Comparison of ENCODE assay signal across 13 cellular contexts in the genomic region with DNA sequence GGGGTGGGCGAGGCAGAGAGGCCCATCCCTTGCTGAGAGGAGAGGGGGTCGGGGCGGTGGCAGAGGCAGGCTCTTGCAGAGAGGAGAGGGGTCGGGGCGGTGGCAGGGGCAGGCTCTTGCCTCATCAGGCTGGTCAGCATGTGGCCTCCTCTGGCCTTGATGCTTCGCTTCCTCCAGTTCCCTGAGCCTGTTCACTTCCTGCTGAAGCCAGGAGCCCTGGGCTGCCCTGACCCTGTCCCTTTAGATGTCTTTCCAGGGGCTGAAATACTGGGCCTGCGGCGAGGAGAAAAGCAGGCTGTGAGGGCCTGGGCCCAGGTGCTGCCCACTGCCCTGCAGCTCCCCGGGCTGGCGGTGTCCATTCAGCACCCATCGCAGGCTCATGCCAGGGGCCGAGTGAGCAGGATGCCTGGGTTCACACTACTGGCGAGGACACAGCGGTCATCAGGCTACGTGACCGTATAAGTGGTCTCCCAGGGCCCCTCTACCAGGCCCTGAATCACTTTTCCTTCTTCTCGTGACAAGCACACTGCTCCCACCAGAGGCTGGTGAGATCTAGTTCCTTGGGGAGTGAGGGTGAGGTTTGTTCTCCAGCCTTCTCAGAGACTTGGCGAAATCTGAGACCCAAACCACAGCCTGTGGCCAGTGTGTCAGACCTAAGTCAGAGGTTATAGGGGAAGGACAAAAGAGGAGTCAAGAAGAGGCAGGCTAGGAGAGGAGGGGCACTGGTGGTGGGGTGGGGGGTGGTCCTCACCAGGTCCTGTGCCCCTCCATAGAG. TPM values are rescaled to one million over a fixed set of nuclear protein-coding genes. Genes with fewer than 3 reads are reported as not detected.
DNase-seq lines count a peak whose midpoint lies in the region; ATAC-seq, FAIRE-seq and TF ChIP-seq lines count a peak whose summit lies in the region.
"Had no signal": no experiment of that assay in that cellular context is flagged by ENCODE, and none has a peak within 500 bp of the region (broad histone marks: within the 10 kb centered on the region; RNA-seq: fewer than 3 reads in every experiment).

No MANE protein-coding gene starts in this region.

- H2AFZ ChIP-seq in mesenchymal stem cell (ENCODE audit: low read depth, low read length): no peak overlapping the region

- no peak for TF ChIP-seq EP300 in A549 (IDR thresholded peaks at IDR 0.05)

- H3K9ac ChIP-seq in mesenchymal stem cell (ENCODE audit: low read length): no peak overlapping the region

- TF ChIP-seq RAD21 in A549 (conservative IDR thresholded peaks at IDR 0.05 in 1 of 2, IDR thresholded peaks at IDR 0.05 in 1 of 2): no peak

- no peak for TF ChIP-seq POLR2A in A549 (IDR thresholded peaks at IDR 0.05; ENCODE audit: low read length)

- H3K4me3 ChIP-seq in A549: no peak overlapping the region
- H3K4me3 ChIP-seq in astrocyte of the spinal cord (ENCODE audit: low read depth, low read length): no peak overlapping the region
- H3K4me3 ChIP-seq in mesenchymal stem cell (ENCODE audit: insufficient read depth in 1 of 2, low read depth in 1 of 2, low read length in 2 of 2): no peak overlapping the region
- no peak overlapping the region for H3K4me3 ChIP-seq in ascending aorta
- H3K4me3 ChIP-seq in aorta (ENCODE audit: low read length in 2 of 2): no peak overlapping the region
- H3K4me3 ChIP-seq: gastrocnemius medialis, HAP-1, left ventricle myocardium inferior had no signal

- CTCF ChIA-PET in A549 (lab: Yijun Ruan, JAX): interaction anchor here (0.8 to 4.8 kb wide), 4 partner anchors 7 to 60 kb away, joined by 3 to 28 read pairs (median 5); partner anchors contain the start of genes ANKRD39 and CNNM3

- no peak overlapping the region for H3K27ac ChIP-seq in A549
- H3K27ac ChIP-seq in mesenchymal stem cell (ENCODE audit: low read length, poor library complexity, severe bottlenecking): no peak overlapping the region
- H3K27ac ChIP-seq in ascending aorta: no peak overlapping the region
- no peak overlapping the region for H3K27ac ChIP-seq in aorta (ENCODE audit: low read depth in 1 of 2, low read length in 2 of 2)
- H3K27ac ChIP-seq: gastrocnemius medialis had no signal

- H3K36me3 ChIP-seq in mesenchymal stem cell (ENCODE audit: control insufficient read depth in 1 of 2, insufficient read depth in 2 of 2, low read depth in 1 of 2, low read length in 2 of 2) (no peaks in the 10 kb centered on the region), ascending aorta (no peaks in the 10 kb centered on the region), aorta (ENCODE audit: control insufficient read depth in 1 of 2, insufficient read depth in 2 of 2, low read length in 1 of 2) (no peaks in the 10 kb centered on the region)
- H3K36me3 ChIP-seq: gastrocnemius medialis, HAP-1, left ventricle myocardium inferior had no signal

- WGBS in A549 (ENCODE audit: missing lambda C conversion rate): 82% methylated on average over 13 of the region's 18 CpGs
- 68% methylated on average over 18 of the region's 18 CpGs for WGBS in mesenchymal stem cell
- 92 to 95% methylated on average over 13 to 18 of the region's 18 CpGs for WGBS in aorta, 2 donors

- H3K18ac ChIP-seq in mesenchymal stem cell (ENCODE audit: low read depth in 1 of 2, low read length in 2 of 2): peak overlapping the region; percentile 29 to 52

- peak overlapping the region; percentile 13 for H2BK120ac ChIP-seq in mesenchymal stem cell (ENCODE audit: low read depth, low read length)

- H3K23ac ChIP-seq in mesenchymal stem cell (ENCODE audit: low read length in 2 of 2): no peak overlapping the region

- no peak overlapping the region for H2BK5ac ChIP-seq in mesenchymal stem cell (ENCODE audit: low read depth, low read length, poor library complexity, severe bottlenecking)

- POLR2A ChIA-PET in A549 (lab: Yijun Ruan, JAX): no interaction called here

- H3K14ac ChIP-seq in mesenchymal stem cell (ENCODE audit: low read length in 2 of 2): no peak overlapping the region

- H3K4me2 ChIP-seq in A549 (no peak overlapping the region), mesenchymal stem cell (ENCODE audit: low read length, poor library complexity, severe bottlenecking) (no peak overlapping the region)

- in situ Hi-C loops in astrocyte of the spinal cord (cut with HindIII; ENCODE audit: low sequenced_read_pairs): no loop called here

- H2BK15ac ChIP-seq in mesenchymal stem cell (ENCODE audit: low read depth, poor library complexity, severe bottlenecking): no peak overlapping the region

- H3K27me3 ChIP-seq in mesenchymal stem cell (ENCODE audit: control insufficient read depth in 1 of 2, insufficient read depth in 1 of 2, low read length in 2 of 2): peaks cover 0 to 23% of the 10 kb centered on the region in 2 experiments
- H3K27me3 ChIP-seq in ascending aorta: no peaks in the 10 kb centered on the region
- H3K27me3 ChIP-seq in aorta (ENCODE audit: control insufficient read depth in 1 of 2, insufficient read depth in 2 of 2, low read length in 1 of 2): no peaks in the 10 kb centered on the region
- H3K27me3 ChIP-seq: gastrocnemius medialis had no signal

- H3K4ac ChIP-seq in mesenchymal stem cell (ENCODE audit: low read depth in 1 of 2, low read length in 2 of 2): peak overlapping the region in 1 of 2 experiments; percentile 41

- peak overlapping the region; percentile 41 for H4K91ac ChIP-seq in mesenchymal stem cell (ENCODE audit: low read length)

- DNase-seq in A549 (ENCODE audit: low read depth in 1 of 2, low spot score in 1 of 2) (no peak), HT1080 (ENCODE audit: low read depth) (peak; percentile 74), astrocyte of the spinal cord (ENCODE audit: low read depth, low spot score) (peak; percentile 48), mesenchymal stem cell (peak; percentile 25), ascending aorta (ENCODE audit: low spot score in 2 of 2) (no peak), NOMO-1 treated with DMSO at 0.1 percent for 48 hours (lab: John Stamatoyannopoulos, UW; ENCODE audit: unreplicated experiment) (no peak), aorta (no peak)
- no peak for DNase-seq in activated naive CD4-positive, alpha-beta T cell treated with Interleukin-2 at 50 U/mL for 16 hours
- DNase-seq: gastrocnemius medialis, left ventricle myocardium inferior, NCI-H1417 treated with DMSO at 0.1 percent for 48 hours had no signal

- H3K9me3 ChIP-seq in A549 (no peaks in the 10 kb centered on the region), mesenchymal stem cell (ENCODE audit: control insufficient read depth, low read length) (no peaks in the 10 kb centered on the region), ascending aorta (no peaks in the 10 kb centered on the region), aorta (ENCODE audit: control insufficient read depth, low read length) (no peaks in the 10 kb centered on the region)
- H3K9me3 ChIP-seq: gastrocnemius medialis, HAP-1, left ventricle myocardium inferior had no signal

- FAIRE-seq in A549 (lab: Jason Lieb, UNC): no peak

- H3K4me1 ChIP-seq in A549 (no peaks in the 10 kb centered on the region), mesenchymal stem cell (ENCODE audit: control insufficient read depth, insufficient read depth, low read depth, low read length) (peaks cover 11% of the 10 kb centered on the region), ascending aorta (peaks cover 2 to 12% of the 10 kb centered on the region in 2 donors), aorta (ENCODE audit: control insufficient read depth in 1 of 2, insufficient read depth in 2 of 2, low read length in 2 of 2) (no peaks in the 10 kb centered on the region)

- H4K8ac ChIP-seq in mesenchymal stem cell (ENCODE audit: low read length): no peak overlapping the region

- H2BK12ac ChIP-seq in mesenchymal stem cell (ENCODE audit: low read length in 2 of 2): peak overlapping the region in 1 of 2 experiments; percentile 47

- intact Hi-C loops in ascending aorta (cut with DNase I) (loop anchor here (10.0 kb wide), 1 partner anchor 611 kb away; the partner anchor contains the start of genes CIAO1 and TMEM127), aorta (cut with DNase I) (no loop called here)

- no peaks in the 10 kb centered on the region for H3K79me1 ChIP-seq in mesenchymal stem cell (replicated peaks; ENCODE audit: low read length, poor library complexity, severe bottlenecking)

- H2AK5ac ChIP-seq in mesenchymal stem cell (ENCODE audit: low read length, severe bottlenecking): no peak overlapping the region

- TF ChIP-seq CTCF in A549 (IDR thresholded peaks at IDR 0.05): no peak
- TF ChIP-seq CTCF in astrocyte of the spinal cord (IDR thresholded peaks at IDR 0.05; ENCODE audit: low read depth, low read length): no peak
- no peak for TF ChIP-seq CTCF in ascending aorta (IDR thresholded peaks at IDR 0.05)

- ATAC-seq in A549 (peak; percentile 7 to 15; a peak in 2 of 6 replicates), aorta (ENCODE audit: low FRiP score) (no peak)
- ATAC-seq: gastrocnemius medialis, sciatic nerve had no signal

RNA-seq across cellular contexts. Expression of gene SEMA4C, which starts 6.3 kb away (rescaled TPM):
- polyA plus RNA-seq in A549 (2011; rRNA removed): 11.0 and 16.4 TPM in 2 replicates
- 14.2 and 18.5 TPM in 2 replicates for polyA plus RNA-seq in A549 (2012; cell fraction: cytosol; rRNA removed)
- polyA plus RNA-seq in A549 (2012; cell fraction: nucleus; rRNA removed): 55.6 and 61.2 TPM in 2 replicates
- 12.3 to 15.1 TPM (median 14.4 TPM) in 3 replicates for polyA plus RNA-seq in A549 (2017; fragmentation: RNase III; extraction: RNeasy Plus Mini Kit Qiagen cat#74134 plus additional on column Dnase treatment)
- 21.6 and 27.6 TPM in 2 replicates for polyA minus RNA-seq in A549 (2011; rRNA and poly(A)+ RNA removed)
- total RNA-seq in HT1080 (2014; rRNA removed; shearing (Covaris generic)): 11.2 and 15.4 TPM in 2 replicates
- 13.6 and 14.0 TPM in 2 replicates for polyA plus RNA-seq in HT1080 (2015; cell fraction: cytosol; rRNA removed)
- 34.9 and 36.1 TPM in 2 replicates for polyA plus RNA-seq in HT1080 (2015; cell fraction: nucleus; rRNA removed)
- polyA plus RNA-seq in mesenchymal stem cell (2013, experiment 1 of 2): 20.2 TPM
- polyA plus RNA-seq in mesenchymal stem cell (2013, experiment 2 of 2): 20.7 TPM
- total RNA-seq in ascending aorta: 56.9 TPM
- total RNA-seq in aorta: 10 to 100 TPM; 49.6 to 55.6 TPM
- 10 to 100 TPM in 1 of 2 donors, 1 to 10 TPM in 1; 6.1 to 38.8 TPM for polyA plus RNA-seq in aorta

RNA-seq across cellular contexts. Expression of gene ANKRD39, which starts 18.4 kb away (rescaled TPM):
- 6.3 and 6.4 TPM in 2 replicates for polyA plus RNA-seq in A549 (2011; rRNA removed)
- 20.8 and 24.3 TPM in 2 replicates for polyA plus RNA-seq in A549 (2012; cell fraction: cytosol; rRNA removed)
- 27.9 and 33.4 TPM in 2 replicates for polyA plus RNA-seq in A549 (2012; cell fraction: nucleus; rRNA removed)
- polyA plus RNA-seq in A549 (2017; fragmentation: RNase III; extraction: RNeasy Plus Mini Kit Qiagen cat#74134 plus additional on column Dnase treatment): 16.4 to 16.5 TPM (median 16.5 TPM) in 3 replicates
- 4.3 and 6.2 TPM in 2 replicates for polyA minus RNA-seq in A549 (2011; rRNA and poly(A)+ RNA removed)
- total RNA-seq in HT1080 (2014; rRNA removed; shearing (Covaris generic)): 9.3 and 9.5 TPM in 2 replicates
- 7.0 and 7.9 TPM in 2 replicates for polyA plus RNA-seq in HT1080 (2015; cell fraction: cytosol; rRNA removed)
- 2.6 and 4.1 TPM in 2 replicates for polyA plus RNA-seq in HT1080 (2015; cell fraction: nucleus; rRNA removed)
- 11.8 TPM for polyA plus RNA-seq in mesenchymal stem cell (2013, experiment 1 of 2)
- polyA plus RNA-seq in mesenchymal stem cell (2013, experiment 2 of 2): 10.8 TPM
- 2.3 TPM for total RNA-seq in ascending aorta
- total RNA-seq in aorta: 10 to 100 TPM in 1 of 2 donors, 1 to 10 TPM in 1; 10.0 to 12.7 TPM
- 10 to 100 TPM; 14.0 to 20.5 TPM for polyA plus RNA-seq in aorta

RNA-seq across cellular contexts. Expression of gene ANKRD23, which starts 32.4 kb away (rescaled TPM):
- polyA plus RNA-seq in A549 (2011; rRNA removed) (1.6 and 1.9 TPM in 2 replicates), A549 (2017; fragmentation: RNase III; extraction: RNeasy Plus Mini Kit Qiagen cat#74134 plus additional on column Dnase treatment) (2.1 to 2.5 TPM (median 2.4 TPM) in 3 replicates), aorta (1 to 10 TPM in 1 of 2 donors, not detected in 1; 5.3 TPM)
- 2.4 and 3.1 TPM in 2 replicates for polyA plus RNA-seq in A549 (2012; cell fraction: cytosol; rRNA removed)
- polyA plus RNA-seq in A549 (2012; cell fraction: nucleus; rRNA removed): 23.4 and 25.4 TPM in 2 replicates
- 3.5 and 3.8 TPM in 2 replicates for polyA minus RNA-seq in A549 (2011; rRNA and poly(A)+ RNA removed)
- total RNA-seq in HT1080 (2014; rRNA removed; shearing (Covaris generic)): 0.26 and 0.27 TPM in 2 replicates
- polyA plus RNA-seq in HT1080 (2015; cell fraction: cytosol; rRNA removed): 0.40 and 0.53 TPM in 2 replicates
- 2.5 and 2.6 TPM in 2 replicates for polyA plus RNA-seq in HT1080 (2015; cell fraction: nucleus; rRNA removed)
- polyA plus RNA-seq in mesenchymal stem cell (2013, experiment 1 of 2): 0.81 TPM
- 0.89 TPM for polyA plus RNA-seq in mesenchymal stem cell (2013, experiment 2 of 2)
- total RNA-seq in ascending aorta (4.0 TPM), aorta (1 to 10 TPM; 4.6 to 5.4 TPM)

Comparison
In these comparisons a context has a peak if more than half of its experiments do, and no peak if none do; other contexts are left out.
1. DNase-seq: peak in HT1080 (single experiment), astrocyte of the spinal cord (single experiment) and mesenchymal stem cell (single experiment); none in A549 (0 of 2), ascending aorta (0 of 2), NOMO-1 treated with DMSO at 0.1 percent for 48 hours (single experiment), aorta (0 of 2) and activated naive CD4-positive, alpha-beta T cell treated with Interleukin-2 at 50 U/mL for 16 hours (single experiment).